ENCODE assay signal across 10 cellular contexts in the genomic region with DNA sequence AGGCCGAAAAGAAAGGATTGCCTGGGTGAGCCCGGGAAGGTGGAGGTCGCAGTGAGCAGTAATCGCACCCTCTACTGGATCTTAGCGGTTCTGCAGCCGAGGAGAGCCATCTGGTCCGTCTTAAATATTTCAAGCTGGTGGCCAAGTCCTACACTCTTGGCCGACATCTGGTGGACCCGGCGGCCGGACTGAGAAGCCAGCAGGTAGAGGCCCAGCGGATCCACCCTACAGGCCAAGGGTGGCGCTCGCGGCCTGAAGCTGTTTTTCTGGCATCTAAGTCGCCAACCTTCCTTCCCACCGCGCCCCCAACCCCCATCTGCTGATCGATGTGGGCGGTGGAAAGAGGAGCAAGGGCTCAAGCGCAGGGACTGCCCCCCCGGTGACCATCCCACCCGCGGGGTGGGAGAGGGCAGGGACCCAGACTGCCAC. TPM values are rescaled to one million over a fixed set of nuclear protein-coding genes. Genes with fewer than 3 reads are reported as not detected.
A peak's percentile ranks its signal among the peaks of the same experiment; 100 is the strongest.
DNase-seq lines count a peak whose midpoint lies in the region; ATAC-seq and TF ChIP-seq lines count a peak whose summit lies in the region.
"Had no signal": no experiment of that assay in that cellular context is flagged by ENCODE, and none has a peak within 500 bp of the region (broad histone marks: within the 10 kb centered on the region; RNA-seq: fewer than 3 reads in every experiment).

No MANE protein-coding gene starts in this region.

- TF ChIP-seq POLR2A in suprapubic skin (IDR thresholded peaks at IDR 0.05) = no peak

- POLR2A ChIA-PET in activated CD4-positive, alpha-beta memory T cell treated with anti-CD3 and anti-CD28 coated beads for 36 hours (lab: Charles Lee) = no interaction called here
- POLR2A ChIA-PET in activated CD4-positive, alpha-beta memory T cell treated with anti-CD3 and anti-CD28 coated beads, Interleukin-2, amount 10 ng/mL, durations not matched to agents 7 days and 5 days (lab: Charles Lee) = no interaction called here
- POLR2A ChIA-PET in CD8-positive, alpha-beta T cell (lab: Charles Lee) = no interaction called here

- H3K4me1 ChIP-seq in cardiac muscle cell (ENCODE audit: low read depth) (no peaks in the 10 kb centered on the region), suprapubic skin (peaks cover 5% of the 10 kb centered on the region)
- no peaks in the 10 kb centered on the region for H3K4me1 ChIP-seq in CD8-positive, alpha-beta T cell (ENCODE audit: insufficient read depth, low read length)

- peaks cover 27% of the 10 kb centered on the region for H3K27me3 Mint-ChIP-seq in activated CD4-positive, alpha-beta memory T cell treated with anti-CD3 and anti-CD28 coated beads for 36 hours
- peaks cover 2% of the 10 kb centered on the region for H3K27me3 Mint-ChIP-seq in activated CD4-positive, alpha-beta memory T cell treated with anti-CD3 and anti-CD28 coated beads, Interleukin-2, amount 10 ng/mL, durations not matched to agents 7 days and 5 days
- peaks cover 41% of the 10 kb centered on the region for H3K27me3 Mint-ChIP-seq in CD8-positive, alpha-beta T cell (ENCODE audit: low read depth)

- H3K9me3 Mint-ChIP-seq in activated CD4-positive, alpha-beta memory T cell treated with anti-CD3 and anti-CD28 coated beads for 36 hours = peaks cover 23% of the 10 kb centered on the region
- H3K9me3 Mint-ChIP-seq in activated CD4-positive, alpha-beta memory T cell treated with anti-CD3 and anti-CD28 coated beads, Interleukin-2, amount 10 ng/mL, durations not matched to agents 7 days and 5 days = peaks cover 41% of the 10 kb centered on the region
- H3K9me3 Mint-ChIP-seq in CD8-positive, alpha-beta T cell = peaks cover 8% of the 10 kb centered on the region

- peak; percentile 57 for TF ChIP-seq CTCF in cardiac muscle cell (IDR thresholded peaks at IDR 0.05; ENCODE audit: low read depth, low read length)
- peak in 1 of 2 donors; percentile 38 for TF ChIP-seq CTCF in suprapubic skin (IDR thresholded peaks at IDR 0.05)
- no peak for TF ChIP-seq CTCF in CD8-positive, alpha-beta T cell (IDR thresholded peaks at IDR 0.05)

- H3K27ac ChIP-seq in cardiac muscle cell (no peak overlapping the region), suprapubic skin (no peak overlapping the region)
- no peak overlapping the region for H3K27ac ChIP-seq in CD8-positive, alpha-beta T cell (ENCODE audit: low read depth, low read length)

- no peak for ATAC-seq in CD8-positive, alpha-beta T cell

- CTCF ChIA-PET in activated CD4-positive, alpha-beta memory T cell treated with anti-CD3 and anti-CD28 coated beads for 36 hours (lab: Charles Lee) = no interaction called here
- CTCF ChIA-PET in activated CD4-positive, alpha-beta memory T cell treated with anti-CD3 and anti-CD28 coated beads, Interleukin-2, amount 10 ng/mL, durations not matched to agents 7 days and 5 days (lab: Charles Lee) = no interaction called here
- CTCF ChIA-PET in CD8-positive, alpha-beta T cell (lab: Charles Lee) = no interaction called here

- in situ Hi-C loops in SK-MEL-5 (cut with HindIII; ENCODE audit: low pct_unique_long_range_greater_than_20kb, low sequenced_read_pairs) = no loop called here

- 4% methylated on average over 21 of the region's 24 CpGs for WGBS in suprapubic skin

- H3K36me3 ChIP-seq in cardiac muscle cell = no peaks in the 10 kb centered on the region
- H3K36me3 ChIP-seq in suprapubic skin = no peaks in the 10 kb centered on the region
- H3K36me3 ChIP-seq in CD8-positive, alpha-beta T cell (ENCODE audit: insufficient read depth, low read length) = no peaks in the 10 kb centered on the region

- no peaks in the 10 kb centered on the region for H3K4me1 Mint-ChIP-seq in activated CD4-positive, alpha-beta memory T cell treated with anti-CD3 and anti-CD28 coated beads for 36 hours (ENCODE audit: low read depth)
- H3K4me1 Mint-ChIP-seq in activated CD4-positive, alpha-beta memory T cell treated with anti-CD3 and anti-CD28 coated beads, Interleukin-2, amount 10 ng/mL, durations not matched to agents 7 days and 5 days = no peaks in the 10 kb centered on the region
- H3K4me1 Mint-ChIP-seq in CD8-positive, alpha-beta T cell (ENCODE audit: low read depth) = peaks cover 3% of the 10 kb centered on the region

- no peak overlapping the region for H3K4me3 ChIP-seq in cardiac muscle cell
- peak overlapping the region; percentile 44 for H3K4me3 ChIP-seq in suprapubic skin
- no peak overlapping the region for H3K4me3 ChIP-seq in CD8-positive, alpha-beta T cell (ENCODE audit: low read depth, low read length)

- peak; percentile 28 for DNase-seq in activated CD4-positive, alpha-beta memory T cell treated with anti-CD3 and anti-CD28 coated beads for 36 hours
- no peak for DNase-seq in activated CD4-positive, alpha-beta memory T cell treated with anti-CD3 and anti-CD28 coated beads, Interleukin-2, amount 10 ng/mL, durations not matched to agents 7 days and 5 days
- peak; percentile 30 for DNase-seq in SK-MEL-5 (ENCODE audit: low read depth, low spot score)
- DNase-seq in cardiac muscle cell (ENCODE audit: low read depth in 1 of 2, low spot score in 1 of 2) = peak in 1 of 2 donors; percentile 60
- DNase-seq in suprapubic skin (ENCODE audit: low spot score in 2 of 2) = peak in 1 of 2 donors; percentile 81
- no peak for DNase-seq in CD8-positive, alpha-beta T cell
- no peak for DNase-seq in NCI-H446 (lab: John Stamatoyannopoulos, UW)
- DNase-seq in SKM-1 treated with dmso at 0.1 percent for 144 hours (lab: John Stamatoyannopoulos, UW; ENCODE audit: unreplicated experiment) = no peak
- DNase-seq: activated effector memory CD4-positive, alpha-beta T cell treated with Interleukin-2 at 50 U/mL for 16 hours; COR-L47 had no signal

- H3K27me3 ChIP-seq in cardiac muscle cell (no peaks in the 10 kb centered on the region), suprapubic skin (peaks cover 14% of the 10 kb centered on the region)
- no peaks in the 10 kb centered on the region for H3K27me3 ChIP-seq in CD8-positive, alpha-beta T cell (ENCODE audit: insufficient read depth, low read length)

- H3K9me3 ChIP-seq in cardiac muscle cell (ENCODE audit: low read depth) (no peaks in the 10 kb centered on the region), suprapubic skin (no peaks in the 10 kb centered on the region)
- no peaks in the 10 kb centered on the region for H3K9me3 ChIP-seq in CD8-positive, alpha-beta T cell (ENCODE audit: low read length)

- H3K27ac Mint-ChIP-seq in activated CD4-positive, alpha-beta memory T cell treated with anti-CD3 and anti-CD28 coated beads for 36 hours = no peak overlapping the region
- H3K27ac Mint-ChIP-seq in activated CD4-positive, alpha-beta memory T cell treated with anti-CD3 and anti-CD28 coated beads, Interleukin-2, amount 10 ng/mL, durations not matched to agents 7 days and 5 days = no peak overlapping the region
- H3K27ac Mint-ChIP-seq in CD8-positive, alpha-beta T cell = no peak overlapping the region

- no peak for TF ChIP-seq EP300 in suprapubic skin (IDR thresholded peaks at IDR 0.05)

- H3K4me3 Mint-ChIP-seq in activated CD4-positive, alpha-beta memory T cell treated with anti-CD3 and anti-CD28 coated beads for 36 hours = no peak overlapping the region
- H3K4me3 Mint-ChIP-seq in activated CD4-positive, alpha-beta memory T cell treated with anti-CD3 and anti-CD28 coated beads, Interleukin-2, amount 10 ng/mL, durations not matched to agents 7 days and 5 days = no peak overlapping the region
- H3K4me3 Mint-ChIP-seq in CD8-positive, alpha-beta T cell = no peak overlapping the region

- H3K36me3 Mint-ChIP-seq in activated CD4-positive, alpha-beta memory T cell treated with anti-CD3 and anti-CD28 coated beads for 36 hours = peaks cover 3% of the 10 kb centered on the region
- peaks cover 2% of the 10 kb centered on the region for H3K36me3 Mint-ChIP-seq in activated CD4-positive, alpha-beta memory T cell treated with anti-CD3 and anti-CD28 coated beads, Interleukin-2, amount 10 ng/mL, durations not matched to agents 7 days and 5 days (ENCODE audit: low read depth)
- H3K36me3 Mint-ChIP-seq in CD8-positive, alpha-beta T cell = no peaks in the 10 kb centered on the region

- intact Hi-C loops in activated CD4-positive, alpha-beta memory T cell treated with anti-CD3 and anti-CD28 coated beads for 36 hours (cut with micrococcal nuclease) = no loop called here
- intact Hi-C loops in CD8-positive, alpha-beta T cell (cut with DNase I, micrococcal nuclease) = no loop called here

RNA-seq across cellular contexts. Expression of a gene that starts 46.5 kb away (rescaled TPM):
- total RNA-seq in activated CD4-positive, alpha-beta memory T cell treated with anti-CD3 and anti-CD28 coated beads for 36 hours = under 1 TPM; 0.31 to 0.51 TPM
- total RNA-seq in activated CD4-positive, alpha-beta memory T cell treated with anti-CD3 and anti-CD28 coated beads, Interleukin-2, amount 10 ng/mL, durations not matched to agents 7 days and 5 days = under 1 TPM in 1 of 2 experiments, not detected in 1; 0.15 TPM
- total RNA-seq in SK-MEL-5 (2014; rRNA removed; shearing (Covaris generic)) = 0.08 and 0.27 TPM in 2 replicates
- 0.08 TPM in 1 of 2 replicates, not detected in the other for polyA plus RNA-seq in SK-MEL-5 (2015; cell fraction: cytosol; rRNA removed)
- 0.83 TPM in 1 of 2 replicates, not detected in the other for polyA plus RNA-seq in SK-MEL-5 (2015; cell fraction: nucleus; rRNA removed)
- total RNA-seq in cardiac muscle cell = 3.4 and 7.8 TPM in 2 replicates
- 4.1 and 4.8 TPM in 2 replicates for polyA plus RNA-seq in cardiac muscle cell
- total RNA-seq in suprapubic skin = not detected
- total RNA-seq in CD8-positive, alpha-beta T cell = not detected

Comparison
In these comparisons a context has a peak if more than half of its experiments do, and no peak if none do; other contexts are left out.
1. DNase-seq: peak in activated CD4-positive, alpha-beta memory T cell treated with anti-CD3 and anti-CD28 coated beads for 36 hours (single experiment) and SK-MEL-5 (single experiment); none in activated CD4-positive, alpha-beta memory T cell treated with anti-CD3 and anti-CD28 coated beads, Interleukin-2, amount 10 ng/mL, durations not matched to agents 7 days and 5 days (single experiment), CD8-positive, alpha-beta T cell (0 of 7), NCI-H446 (0 of 2) and SKM-1 treated with dmso at 0.1 percent for 144 hours (single experiment).